Comparison of ENCODE assay signal across 17 cellular contexts in genomic region chr19:41637484-41637883, GRCh38. TPM values are rescaled to one million over a fixed set of nuclear protein-coding genes. Genes with fewer than 3 reads are reported as not detected.
"Had no signal": no experiment of that assay in that cellular context is flagged by ENCODE, and none has a peak within 500 bp of the region (broad histone marks: within the 10 kb centered on the region; RNA-seq: fewer than 3 reads in every experiment).

No MANE protein-coding gene starts in this region.

- H3K4me3 ChIP-seq: dorsolateral prefrontal cortex, esophagus muscularis mucosa, right atrium auricular region, skin epidermis, stomach, thoracic aorta had no signal

- H3K36me3 ChIP-seq: brain microvascular endothelial cell, esophagus muscularis mucosa, right atrium auricular region, stomach, thoracic aorta had no signal

- H3K27me3 ChIP-seq: brain microvascular endothelial cell had no signal

- H3K4me1 ChIP-seq: esophagus muscularis mucosa, right atrium auricular region, stomach had no signal

- H3K27ac ChIP-seq: brain microvascular endothelial cell, dorsolateral prefrontal cortex, esophagus muscularis mucosa, right atrium auricular region, thoracic aorta had no signal

- DNase-seq: activated CD4-positive, alpha-beta T cell treated with anti-CD3 and anti-CD28 coated beads, Interleukin-2, amount 50 U/mL, for 1 hour; activated effector memory CD4-positive, alpha-beta T cell treated with Interleukin-2 at 50 U/mL for 16 hours; activated T-cell treated with anti-CD3 and anti-CD28 coated beads, Interleukin-2, amount 50 U/mL, for 1 hour; amygdala; brain microvascular endothelial cell; dorsolateral prefrontal cortex; stomach had no signal

- H3K9me3 ChIP-seq: thoracic aorta had no signal

RNA-seq across cellular contexts. Expression of gene CEACAM4, which starts 10.6 kb away (rescaled TPM):
- total RNA-seq: activated CD8-positive, alpha-beta memory T cell treated with anti-CD3 and anti-CD28 coated beads for 36 hours; activated naive CD4-positive, alpha-beta T cell treated with anti-CD3 and anti-CD28 coated beads, Interleukin-2, amount 50 U/mL, for 72 hours; chondrocyte; fibroblast of villous mesenchyme; mesothelial cell of epicardium; myocyte had no signal

RNA-seq across cellular contexts. Expression of gene CEACAM7, which starts 50.6 kb away (rescaled TPM):
- total RNA-seq: activated CD8-positive, alpha-beta memory T cell treated with anti-CD3 and anti-CD28 coated beads for 36 hours; activated naive CD4-positive, alpha-beta T cell treated with anti-CD3 and anti-CD28 coated beads, Interleukin-2, amount 50 U/mL, for 72 hours; chondrocyte; dorsolateral prefrontal cortex; fibroblast of villous mesenchyme; mesothelial cell of epicardium; myocyte; right atrium auricular region; thoracic aorta had no signal
